8 cellular contexts compared by ENCODE assay signal in the genomic region with DNA sequence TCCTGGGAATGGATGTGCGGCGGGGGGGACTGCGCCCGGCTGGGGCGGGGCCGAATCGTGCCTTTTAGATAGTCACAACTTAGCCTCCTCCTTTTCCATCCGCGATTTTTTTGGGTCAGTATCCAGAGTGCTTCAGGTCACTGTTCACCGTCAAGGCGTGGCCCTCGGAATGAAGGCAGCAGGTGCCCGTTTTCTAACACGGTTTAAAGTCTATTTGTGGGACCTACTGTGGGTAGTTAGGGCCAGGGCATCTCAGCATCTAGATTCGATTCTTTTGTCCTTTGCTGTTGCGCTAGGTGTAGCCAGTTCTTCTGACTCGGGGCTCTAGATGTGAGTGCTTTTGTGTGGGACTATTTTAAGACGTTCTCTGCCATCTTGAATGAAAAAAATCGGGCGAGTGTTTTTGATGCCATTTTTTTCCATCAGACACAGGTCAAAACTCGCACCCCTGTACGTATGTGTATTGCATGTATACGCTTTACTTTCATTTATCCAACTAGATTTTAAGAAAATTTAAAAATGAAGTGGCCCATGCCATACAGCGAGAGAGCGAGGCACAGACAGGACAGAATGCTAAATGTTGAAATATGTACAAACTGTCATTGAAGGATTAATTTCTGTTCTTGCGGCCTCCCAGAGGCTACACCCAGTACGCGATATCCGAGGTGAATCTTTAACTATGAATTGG. TPM values are rescaled to one million over a fixed set of nuclear protein-coding genes. Genes with fewer than 3 reads are reported as not detected.
DNase-seq lines count a peak whose midpoint lies in the region; ATAC-seq and TF ChIP-seq lines count a peak whose summit lies in the region.

No MANE protein-coding gene starts in this region.

- H3K27me3 Mint-ChIP-seq in H9 (ENCODE audit: low read depth), result no peaks in the 10 kb centered on the region

- no peak overlapping the region for H2BK15ac ChIP-seq in H9 (ENCODE audit: low read depth, low read length)

- ATAC-seq in GM18870 (IDR thresholded peaks at IDR 0.05; ENCODE audit: unreplicated experiment), result no peak

- no peak overlapping the region for H2AFZ ChIP-seq in H9 (ENCODE audit: low read length)
- peak overlapping the region; percentile 22 for H2AFZ ChIP-seq in neuron (ENCODE audit: low read depth, low read length)

- no peaks in the 10 kb centered on the region for H3K79me1 ChIP-seq in H9 (ENCODE audit: insufficient read depth, low read depth, low read length, poor library complexity, severe bottlenecking)

- no peak for TF ChIP-seq POLR2A in esophagus squamous epithelium (IDR thresholded peaks at IDR 0.05)

- H3K9me2 ChIP-seq in DOHH2 (replicated peaks; ENCODE audit: control insufficient read depth, low read length), result no peaks in the 10 kb centered on the region

- H2BK12ac ChIP-seq in H9 (ENCODE audit: insufficient read length, low read depth, low read length), result no peak overlapping the region

- H3K79me2 ChIP-seq in DOHH2 (ENCODE audit: control insufficient read depth, low read length) (peaks cover 97% of the 10 kb centered on the region), H9 (ENCODE audit: insufficient read depth, low read length) (peaks cover 36% of the 10 kb centered on the region; the same call in 1 of the 2 replicates)

- no peak overlapping the region for H4K8ac ChIP-seq in H9 (replicated peaks; ENCODE audit: insufficient read length, low read depth, low read length)

- peaks cover 53% of the 10 kb centered on the region for H3K4me1 ChIP-seq in DOHH2 (ENCODE audit: control insufficient read depth, low read length)
- no peaks in the 10 kb centered on the region for H3K4me1 ChIP-seq in H9 (ENCODE audit: insufficient read depth, low read length)
- H3K4me1 ChIP-seq in esophagus squamous epithelium, result peaks cover 0 to 76% (median 23%) of the 10 kb centered on the region in 3 donors
- peaks cover 21% of the 10 kb centered on the region for H3K4me1 ChIP-seq in neuron (ENCODE audit: insufficient read depth, low read length)

- H3K4ac ChIP-seq in H9 (ENCODE audit: low read depth, low read length), result no peak overlapping the region

- no peak overlapping the region for H3K56ac ChIP-seq in H9 (ENCODE audit: insufficient read length, low read depth, low read length)

- peak overlapping the region; percentile 76; the same call in 1 of the 2 replicates for H3K14ac ChIP-seq in H9 (ENCODE audit: insufficient read depth, low read length)

- H3K27ac ChIP-seq in DOHH2 (ENCODE audit: low read depth, low read length) (peak overlapping the region; percentile 78), H9 (ENCODE audit: insufficient read length, low read depth, low read length) (peak overlapping the region; percentile 33), esophagus squamous epithelium (peak overlapping the region; percentile 97 to 99 (median 98))

- H3T11ph ChIP-seq in H9 (ENCODE audit: low read length), result no peak overlapping the region

- peaks cover 3 to 13% (median 9%) of the 10 kb centered on the region in 3 experiments; a peak in 6 of 7 replicates for H3K36me3 Mint-ChIP-seq in H9 (ENCODE audit: insufficient read depth in 1 of 3, low read depth in 3 of 3)

- no CpG with 5 or more reads among the region's 29 CpGs for WGBS in H9 (ENCODE audit: extremely low coverage, insufficient read length, low lambda C conversion rate)
- WGBS in esophagus squamous epithelium, 2 donors, result 0% methylated on average over 17 to 22 of the region's 29 CpGs

- H3K23ac ChIP-seq in H9 (ENCODE audit: insufficient read length, low read depth, low read length), result no peak overlapping the region

- H2BK5ac ChIP-seq in H9 (ENCODE audit: insufficient read length, low read length), result no peak overlapping the region

- H3K9me3 ChIP-seq in DOHH2 (ENCODE audit: control insufficient read depth, insufficient read depth, low read length), result no peaks in the 10 kb centered on the region
- H3K9me3 ChIP-seq in H9 (ENCODE audit: control insufficient read depth, low read depth, low read length), result no peaks in the 10 kb centered on the region
- no peaks in the 10 kb centered on the region for H3K9me3 ChIP-seq in esophagus squamous epithelium
- no peaks in the 10 kb centered on the region for H3K9me3 ChIP-seq in neuron (ENCODE audit: low read length)

- peaks cover 64% of the 10 kb centered on the region for H3K36me3 ChIP-seq in DOHH2 (ENCODE audit: control insufficient read depth, low read length)
- no peaks in the 10 kb centered on the region for H3K36me3 ChIP-seq in esophagus squamous epithelium
- no peaks in the 10 kb centered on the region for H3K36me3 ChIP-seq in neuron (ENCODE audit: insufficient read depth, low read length)

- peak overlapping the region; percentile 82 to 94 for H3K4me3 Mint-ChIP-seq in H9

- H3K27me3 ChIP-seq in DOHH2 (ENCODE audit: control insufficient read depth, low read length) (no peaks in the 10 kb centered on the region), H9 (ENCODE audit: insufficient read depth, low read length) (no peaks in the 10 kb centered on the region), esophagus squamous epithelium (no peaks in the 10 kb centered on the region), neuron (ENCODE audit: insufficient read depth, low read length) (no peaks in the 10 kb centered on the region)

- peaks cover 9% of the 10 kb centered on the region for H3K23me2 ChIP-seq in H9 (ENCODE audit: insufficient read length, low read depth, low read length, poor library complexity, severe bottlenecking)

- intact Hi-C loops in esophagus squamous epithelium (cut with DNase I), result loop anchor here (5.0 kb wide), 1 partner anchor 101 kb away; no protein-coding TSS in a partner anchor

- no peak overlapping the region for H4K5ac ChIP-seq in H9 (ENCODE audit: insufficient read length, low read depth, low read length)

- DNase-seq in H9 (no peak), NCI-H2029 (lab: John Stamatoyannopoulos, UW) (peak; percentile 57), esophagus squamous epithelium (lab: John Stamatoyannopoulos, UW) (no peak), GM20000 (ENCODE audit: low spot score) (no peak)
- peak; percentile 53 for DNase-seq in activated CD4-positive, alpha-beta T cell treated with anti-CD3 and anti-CD28 coated beads for 48 hours

- H3K4me2 ChIP-seq in DOHH2 (ENCODE audit: low read length) (peak overlapping the region; percentile 70), H9 (ENCODE audit: insufficient read depth, insufficient read length, low read length) (peak overlapping the region; percentile 79)

- H3K4me1 Mint-ChIP-seq in H9, result peaks cover 45 to 51% of the 10 kb centered on the region in 2 experiments

- H3F3A ChIP-seq in DOHH2 (ENCODE audit: control insufficient read depth, insufficient read depth), result peaks cover 4% of the 10 kb centered on the region; the same call in 1 of the 2 replicates

- H3K27ac Mint-ChIP-seq in H9, result peak overlapping the region; percentile 97 to 98 (median 97)

- H2BK120ac ChIP-seq in H9 (ENCODE audit: low read depth, low read length, poor library complexity, severe bottlenecking), result no peak overlapping the region

- peak overlapping the region; percentile 91 for H3K18ac ChIP-seq in H9 (ENCODE audit: insufficient read length, low read depth, low read length)

- TF ChIP-seq CTCF in DOHH2 (IDR thresholded peaks at IDR 0.05; ENCODE audit: low read depth, low read length, poor library complexity, severe bottlenecking), result no peak
- no peak for TF ChIP-seq CTCF in H9 (conservative IDR thresholded peaks at IDR 0.05)
- TF ChIP-seq CTCF in esophagus squamous epithelium (IDR thresholded peaks at IDR 0.05), result no peak
- no peak for TF ChIP-seq CTCF in GM20000 (IDR thresholded peaks at IDR 0.05; ENCODE audit: extremely low read depth, missing control alignments)

- peak overlapping the region; percentile 92 for H3K9ac ChIP-seq in H9 (ENCODE audit: extremely low read depth, insufficient read length, low read length)

- H3K4me3 ChIP-seq in DOHH2 (ENCODE audit: low read length) (peak overlapping the region; percentile 92), esophagus squamous epithelium (peak overlapping the region; percentile 61 to 86 (median 76)), neuron (ENCODE audit: low read length) (peak overlapping the region; percentile 79)

- H4K20me1 ChIP-seq in DOHH2 (ENCODE audit: control insufficient read depth, insufficient read depth, low read depth, low read length) (no peaks in the 10 kb centered on the region), H9 (ENCODE audit: control insufficient read depth, insufficient read depth, insufficient read length) (no peaks in the 10 kb centered on the region)

- no peak overlapping the region for H2AK5ac ChIP-seq in H9 (ENCODE audit: insufficient read length, low read length)

- no peaks in the 10 kb centered on the region for H3K9me3 Mint-ChIP-seq in H9

- H2BK20ac ChIP-seq in H9 (ENCODE audit: low read depth, low read length, poor library complexity, severe bottlenecking), result no peak overlapping the region

- H4K91ac ChIP-seq in H9 (ENCODE audit: insufficient read length, low read depth, low read length), result no peak overlapping the region

RNA-seq across cellular contexts. Expression of a gene that starts 0.7 kb away (rescaled TPM):
- total RNA-seq in H9 (2021) (67.1 and 69.8 TPM in 2 replicates), esophagus squamous epithelium (10 to 100 TPM; 27.7 to 82.0 (median 45.3) TPM)

RNA-seq across cellular contexts. Expression of a gene that starts 1.0 kb away (rescaled TPM):
- 35.7 and 39.5 TPM in 2 replicates for total RNA-seq in H9 (2021)
- total RNA-seq in esophagus squamous epithelium, result 10 to 100 TPM; 10.0 to 19.1 (median 13.2) TPM

Comparison
In these comparisons a context has a peak if more than half of its experiments do, and no peak if none do; other contexts are left out.
1. H3K27ac ChIP-seq: peak in every context shown above with its lines; median percentile 98 in esophagus squamous epithelium; 78 in DOHH2; 33 in H9.
2. DNase-seq: peak in NCI-H2029 (single experiment) and activated CD4-positive, alpha-beta T cell treated with anti-CD3 and anti-CD28 coated beads for 48 hours (single experiment); none in H9 (single experiment), esophagus squamous epithelium (single experiment) and GM20000 (single experiment).
3. Peak in every context shown above with its lines, with median percentiles within 50 percentile points of each other: H3K4me3 ChIP-seq.